In the genomic region with DNA sequence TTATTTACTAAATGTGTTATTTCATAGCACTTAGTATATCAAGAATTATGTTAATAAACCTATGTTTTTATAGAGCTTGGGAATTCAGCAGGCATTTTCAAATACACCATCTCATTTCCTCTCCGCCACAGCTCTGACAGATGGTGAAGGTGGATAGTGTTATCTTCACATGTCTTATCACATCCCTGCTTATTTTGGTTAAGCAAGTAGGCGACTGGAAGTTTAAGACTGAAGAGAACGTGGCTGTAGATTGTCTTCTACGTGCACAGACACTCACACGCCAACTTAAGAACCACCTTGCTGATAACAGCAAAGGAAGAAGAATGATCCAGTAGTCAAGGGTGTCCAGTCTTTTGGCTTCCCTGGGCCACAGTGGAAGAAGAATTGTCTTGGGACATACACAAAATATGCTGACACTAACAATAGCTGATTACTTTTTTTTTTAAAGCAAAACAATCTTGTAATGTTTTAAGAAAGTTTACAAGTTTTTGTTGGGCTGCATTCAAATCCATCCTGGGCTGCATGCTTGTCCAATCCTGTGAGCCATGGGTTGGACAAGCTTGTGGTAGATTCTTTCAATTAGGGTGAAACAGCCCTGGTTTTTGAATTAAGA, we compare ENCODE assay signal across 24 cellular contexts. TPM values are rescaled to one million over a fixed set of nuclear protein-coding genes. Genes with fewer than 3 reads are reported as not detected.
DNase-seq lines count a peak whose midpoint lies in the region; ATAC-seq and TF ChIP-seq lines count a peak whose summit lies in the region.
"Had no signal": no experiment of that assay in that cellular context is flagged by ENCODE, and none has a peak within 500 bp of the region (broad histone marks: within the 10 kb centered on the region; RNA-seq: fewer than 3 reads in every experiment).

No MANE protein-coding gene starts in this region.

- no peak overlapping the region for H3K9ac ChIP-seq in mesenchymal stem cell (ENCODE audit: low read length)
- H3K9ac ChIP-seq: SK-N-SH had no signal

- TF ChIP-seq POLR2A in erythroblast (IDR thresholded peaks at IDR 0.05; ENCODE audit: low read length): no peak

- H3K4me1 ChIP-seq in mesenchymal stem cell (ENCODE audit: control insufficient read depth, insufficient read depth, low read depth, low read length) (no peaks in the 10 kb centered on the region), SJCRH30 (no peaks in the 10 kb centered on the region)
- H3K4me1 ChIP-seq: Peyer's patch had no signal

- H4K91ac ChIP-seq in mesenchymal stem cell (ENCODE audit: low read length): no peak overlapping the region

- H2AK5ac ChIP-seq in mesenchymal stem cell (ENCODE audit: low read length, severe bottlenecking): no peak overlapping the region

- 94% methylated on average over 3 of the region's 5 CpGs for WGBS in mesenchymal stem cell

- no peak overlapping the region for H3K4me2 ChIP-seq in mesenchymal stem cell (ENCODE audit: low read length, poor library complexity, severe bottlenecking)
- H3K4me2 ChIP-seq: SK-N-SH had no signal

- ATAC-seq in GM19452 (IDR thresholded peaks at IDR 0.05; ENCODE audit: unreplicated experiment): no peak
- ATAC-seq: HCT116 had no signal

- peaks cover 9% of the 10 kb centered on the region for H3K79me1 ChIP-seq in mesenchymal stem cell (replicated peaks; ENCODE audit: low read length, poor library complexity, severe bottlenecking)

- no peak overlapping the region for H2BK120ac ChIP-seq in mesenchymal stem cell (ENCODE audit: low read depth, low read length)

- H3K36me3 ChIP-seq in mesenchymal stem cell (ENCODE audit: control insufficient read depth in 1 of 2, insufficient read depth in 2 of 2, low read depth in 1 of 2, low read length in 2 of 2): peaks cover 15 to 49% of the 10 kb centered on the region in 2 experiments
- no peaks in the 10 kb centered on the region for H3K36me3 ChIP-seq in SJCRH30

- no peak overlapping the region for H3K23ac ChIP-seq in mesenchymal stem cell (ENCODE audit: low read length in 2 of 2)

- no peak overlapping the region for H3K14ac ChIP-seq in mesenchymal stem cell (ENCODE audit: low read length in 2 of 2)

- H2BK5ac ChIP-seq in mesenchymal stem cell (ENCODE audit: low read depth, low read length, poor library complexity, severe bottlenecking): no peak overlapping the region

- no peak overlapping the region for H3K18ac ChIP-seq in mesenchymal stem cell (ENCODE audit: low read depth in 1 of 2, low read length in 2 of 2)

- H2AFZ ChIP-seq in mesenchymal stem cell (ENCODE audit: low read depth, low read length): no peak overlapping the region

- no peak overlapping the region for H3K4ac ChIP-seq in mesenchymal stem cell (ENCODE audit: low read depth in 1 of 2, low read length in 2 of 2)

- H4K8ac ChIP-seq in mesenchymal stem cell (ENCODE audit: low read length): no peak overlapping the region

- H3K27me3 ChIP-seq in mesenchymal stem cell (ENCODE audit: control insufficient read depth in 1 of 2, insufficient read depth in 1 of 2, low read length in 2 of 2): no peaks in the 10 kb centered on the region
- H3K27me3 ChIP-seq in SJCRH30: no peaks in the 10 kb centered on the region
- H3K27me3 ChIP-seq: Peyer's patch had no signal

- H3K4me3 ChIP-seq in mesenchymal stem cell (ENCODE audit: insufficient read depth in 1 of 2, low read depth in 1 of 2, low read length in 2 of 2) (no peak overlapping the region), SJCRH30 (no peak overlapping the region)
- H3K4me3 ChIP-seq: Peyer's patch had no signal

- no peak overlapping the region for H2BK12ac ChIP-seq in mesenchymal stem cell (ENCODE audit: low read length in 2 of 2)

- H3K9me3 ChIP-seq in mesenchymal stem cell (ENCODE audit: control insufficient read depth, low read length) (no peaks in the 10 kb centered on the region), SJCRH30 (replicated peaks) (no peaks in the 10 kb centered on the region)
- H3K9me3 ChIP-seq: Peyer's patch, SK-N-SH had no signal

- DNase-seq in NCI-H2171 treated with DMSO at 0.1 percent for 48 hours (lab: John Stamatoyannopoulos, UW) (peak; percentile 6), NCI-H2171 (lab: John Stamatoyannopoulos, UW) (no peak), OCI-M2 (lab: John Stamatoyannopoulos, UW; ENCODE audit: unreplicated experiment) (peak; percentile 54), erythroblast (lab: John Stamatoyannopoulos, UW) (peak; percentile 66 to 90), superior temporal gyrus (ENCODE audit: extremely low spot score) (peak; percentile 28), mesenchymal stem cell (no peak), SJCRH30 (no peak)
- DNase-seq: DMS53, Kasumi-1, NCI-H2029, NCI-H2227 treated with DMSO at 0.1 percent for 48 hours, NCI-H526 treated with DMSO at 0.1 percent for 48 hours, Peyer's patch, SIG-M5, SK-N-SH had no signal

- H3K27ac ChIP-seq in mesenchymal stem cell (ENCODE audit: low read length, poor library complexity, severe bottlenecking): no peak overlapping the region
- H3K27ac ChIP-seq in SJCRH30: no peak overlapping the region
- H3K27ac ChIP-seq: 22Rv1, Peyer's patch had no signal

- no peak overlapping the region for H2BK15ac ChIP-seq in mesenchymal stem cell (ENCODE audit: low read depth, poor library complexity, severe bottlenecking)

RNA-seq across cellular contexts. Expression of gene SCGN, which starts 43.3 kb away (rescaled TPM):
- polyA plus RNA-seq in mesenchymal stem cell (2013, experiment 1 of 2): not detected
- not detected for polyA plus RNA-seq in mesenchymal stem cell (2013, experiment 2 of 2)
- not detected in 2 replicates for total RNA-seq in SJCRH30 (2014; rRNA removed; shearing (Covaris generic))
- total RNA-seq: Daoy, G401, H1, MCF 10A, NCI-H460 had no signal
- polyA plus RNA-seq: BJ, H1, SK-N-SH had no signal

Comparison
In these comparisons a context has a peak if more than half of its experiments do, and no peak if none do; other contexts are left out.
1. DNase-seq: peak in NCI-H2171 treated with DMSO at 0.1 percent for 48 hours (single experiment), OCI-M2 (single experiment), erythroblast (2 of 2) and superior temporal gyrus (single experiment); none in NCI-H2171 (single experiment), mesenchymal stem cell (single experiment) and SJCRH30 (0 of 2).